Comparison of ENCODE assay signal across 8 cellular contexts in genomic region chr1:224736619-224737352, GRCh38.
DNase-seq lines count a peak whose midpoint lies in the region; ATAC-seq lines count a peak whose summit lies in the region.

No MANE protein-coding gene starts in this region.

- DNase-seq in SK-MEL-5 (ENCODE audit: low read depth, low spot score) (peak; percentile 93), left kidney (ENCODE audit: low read depth, low spot score) (peak; percentile 66), NCI-H2081 treated with DMSO at 0.1 percent for 48 hours (lab: John Stamatoyannopoulos, UW) (no peak), NK-92 (lab: John Stamatoyannopoulos, UW; ENCODE audit: unreplicated experiment) (no peak)
- no peak for DNase-seq in activated effector memory CD4-positive, alpha-beta T cell treated with anti-CD3 and anti-CD28 coated beads, Interleukin-2, amount 50 U/mL, for 16 hours
- no peak for DNase-seq in activated CD8-positive, alpha-beta memory T cell treated with anti-CD3 and anti-CD28 coated beads, Interleukin-2, amount 50 U/mL, for 4 hours

- in situ Hi-C loops in SK-MEL-5 (cut with HindIII; ENCODE audit: low pct_unique_long_range_greater_than_20kb, low sequenced_read_pairs), result no loop called here

- ATAC-seq in GM18517 (IDR thresholded peaks at IDR 0.05; ENCODE audit: unreplicated experiment) (peak; percentile 45), HG02588 (IDR thresholded peaks at IDR 0.05; ENCODE audit: unreplicated experiment) (peak; percentile 69)

Comparison
In these comparisons a context has a peak if more than half of its experiments do, and no peak if none do; other contexts are left out.
1. DNase-seq: peak in SK-MEL-5 (single experiment) and left kidney (single experiment); none in activated effector memory CD4-positive, alpha-beta T cell treated with anti-CD3 and anti-CD28 coated beads, Interleukin-2, amount 50 U/mL, for 16 hours (single experiment), NCI-H2081 treated with DMSO at 0.1 percent for 48 hours (single experiment), NK-92 (single experiment) and activated CD8-positive, alpha-beta memory T cell treated with anti-CD3 and anti-CD28 coated beads, Interleukin-2, amount 50 U/mL, for 4 hours (single experiment).